ENCODE assay signal across 13 cellular contexts in the genomic region with DNA sequence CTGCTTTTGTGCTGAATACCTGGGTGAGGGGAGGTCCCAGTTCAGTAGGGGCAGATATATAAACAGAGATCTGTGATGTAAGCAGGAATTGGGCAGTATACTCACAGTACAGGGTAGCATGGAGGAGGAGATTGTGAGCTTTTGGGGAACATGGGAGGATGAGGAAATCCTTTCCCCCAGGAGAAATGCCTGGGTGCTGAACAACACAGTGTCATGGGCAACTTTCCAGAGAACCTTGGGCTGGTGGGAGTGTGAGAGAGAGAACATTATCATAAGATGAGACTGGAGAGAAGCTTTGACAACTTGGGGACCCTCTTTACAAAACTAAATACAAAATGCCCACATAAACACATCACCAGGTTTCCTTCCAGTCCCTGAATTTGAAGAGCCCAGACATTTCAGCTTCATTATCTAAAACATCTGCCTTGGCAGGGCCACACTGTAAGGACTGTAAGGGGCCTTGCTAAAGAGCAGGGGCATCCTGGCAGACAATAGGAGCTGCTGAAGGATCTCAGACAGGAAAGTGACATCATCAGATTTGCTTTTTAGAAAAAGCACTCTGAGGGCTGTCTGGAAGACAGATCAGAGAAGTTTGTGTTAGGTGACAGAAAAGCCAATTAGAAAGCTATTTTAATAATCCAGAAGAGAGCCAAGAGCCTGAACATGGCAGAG.
DNase-seq lines count a peak whose midpoint lies in the region; ATAC-seq and TF ChIP-seq lines count a peak whose summit lies in the region.
"Had no signal": no experiment of that assay in that cellular context is flagged by ENCODE, and none has a peak within 500 bp of the region (broad histone marks: within the 10 kb centered on the region; RNA-seq: fewer than 3 reads in every experiment).

No MANE protein-coding gene starts in this region.

- peak overlapping the region; percentile 49 for H3K4me2 ChIP-seq in osteoblast (ENCODE audit: insufficient read depth, low read length)

- H3K9me3 ChIP-seq in osteoblast (ENCODE audit: low read depth, low read length): no peaks in the 10 kb centered on the region

- ATAC-seq in left lobe of liver: no peak
- ATAC-seq in GM21447 (IDR thresholded peaks at IDR 0.05; ENCODE audit: unreplicated experiment): no peak
- no peak for ATAC-seq in GM18511 (IDR thresholded peaks at IDR 0.05; ENCODE audit: unreplicated experiment)

- peaks cover 25% of the 10 kb centered on the region for H3K4me1 ChIP-seq in osteoblast (ENCODE audit: insufficient read depth, low read length)

- H3K79me2 ChIP-seq in osteoblast (ENCODE audit: insufficient read depth, low read length): no peaks in the 10 kb centered on the region

- no peaks in the 10 kb centered on the region for H3K36me3 ChIP-seq in osteoblast (ENCODE audit: insufficient read depth, low read length)

- no peak for TF ChIP-seq CTCF in osteoblast (IDR thresholded peaks at IDR 0.05; ENCODE audit: extremely low read depth, low read depth, low read length)

- peak; percentile 65 for DNase-seq in GM03348 (ENCODE audit: low spot score)
- DNase-seq in NCI-H69 (lab: John Stamatoyannopoulos, UW): peak; percentile 9
- DNase-seq in epithelial cell of prostate (ENCODE audit: low read depth, low spot score): no peak
- DNase-seq in osteoblast (ENCODE audit: insufficient read length, low spot score, missing footprints): peak; percentile 59
- no peak for DNase-seq in left lobe of liver (ENCODE audit: low spot score)
- no peak for DNase-seq in AML-193 (lab: John Stamatoyannopoulos, UW)
- DNase-seq: activated CD4-positive, alpha-beta T cell treated with anti-CD3 and anti-CD28 coated beads for 48 hours; activated naive CD4-positive, alpha-beta T cell treated with Interleukin-2 at 50 U/mL for 16 hours; Calu3; glutamatergic neuron; NCI-H526 treated with DMSO at 0.1 percent for 48 hours had no signal

- H2AFZ ChIP-seq in osteoblast (ENCODE audit: low read length): peak overlapping the region; percentile 64

- no peak overlapping the region for H3K4me3 ChIP-seq in osteoblast (ENCODE audit: insufficient read depth, low read length)

- no peaks in the 10 kb centered on the region for H4K20me1 ChIP-seq in osteoblast (ENCODE audit: insufficient read depth, low read length)

- H3K27ac ChIP-seq in epithelial cell of prostate (peak overlapping the region; percentile 13), osteoblast (ENCODE audit: low read depth, low read length) (peak overlapping the region; percentile 80)

- H3K27me3 ChIP-seq in osteoblast (ENCODE audit: insufficient read depth, low read length): no peaks in the 10 kb centered on the region

Comparison
In these comparisons a context has a peak if more than half of its experiments do, and no peak if none do; other contexts are left out.
1. DNase-seq: peak in GM03348 (single experiment), NCI-H69 (single experiment) and osteoblast (single experiment); none in epithelial cell of prostate (single experiment), left lobe of liver (single experiment) and AML-193 (0 of 2).